ENCODE assay signal across 14 cellular contexts in the genomic region with DNA sequence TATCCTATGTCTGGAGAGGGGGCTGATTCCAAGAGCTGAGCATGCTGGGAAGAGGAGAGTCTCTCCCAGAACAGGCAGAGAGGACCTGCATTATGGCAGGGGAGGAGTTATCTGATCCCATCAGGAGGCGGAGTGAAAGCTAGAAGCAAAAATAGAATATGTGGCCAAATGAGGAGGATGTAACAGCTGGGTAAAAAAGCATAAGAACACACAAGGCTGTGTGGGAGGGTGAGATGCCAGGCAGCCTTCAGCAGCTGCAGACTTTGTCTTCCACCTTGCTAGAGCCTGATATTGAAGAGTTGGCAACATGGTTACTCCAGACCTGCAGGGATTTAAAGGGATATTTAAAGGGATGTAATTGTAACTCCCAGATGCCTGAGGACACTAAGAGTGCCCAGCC.
DNase-seq lines count a peak whose midpoint lies in the region; ATAC-seq and TF ChIP-seq lines count a peak whose summit lies in the region.
"Had no signal": no experiment of that assay in that cellular context is flagged by ENCODE, and none has a peak within 500 bp of the region (broad histone marks: within the 10 kb centered on the region; RNA-seq: fewer than 3 reads in every experiment).

No MANE protein-coding gene starts in this region.

- H2AFZ ChIP-seq in Karpas-422 (ENCODE audit: low read length) = no peak overlapping the region

- H3K9me2 ChIP-seq in Karpas-422 (replicated peaks; ENCODE audit: insufficient read depth, low read length) = no peaks in the 10 kb centered on the region

- peak overlapping the region; percentile 66 for H3K9ac ChIP-seq in Karpas-422 (ENCODE audit: low read length)
- H3K9ac ChIP-seq: BLaER1 treated with 17β-estradiol and CSF1 and Interleukin-3, amounts not matched to agents 10 nM and 100 nM had no signal

- H3K79me2 ChIP-seq in Karpas-422 (ENCODE audit: low read length) = no peaks in the 10 kb centered on the region

- TF ChIP-seq CTCF in nephron progenitor cell (IDR thresholded peaks at IDR 0.05) (no peak), progenitor cell of endocrine pancreas (IDR thresholded peaks at IDR 0.05; ENCODE audit: unreplicated experiment) (no peak)

- H3K4me3 Mint-ChIP-seq in nephron progenitor cell (no peak overlapping the region), progenitor cell of endocrine pancreas (ENCODE audit: low read depth) (no peak overlapping the region)
- H3K4me3 Mint-ChIP-seq in activated T-cell treated with anti-CD3 and anti-CD28 coated beads, Interleukin-2, amount 50 U/mL, for 24 hours = no peak overlapping the region
- H3K4me3 Mint-ChIP-seq: B cell; CD8-positive, alpha-beta T cell; H9 had no signal

- H3K9me3 Mint-ChIP-seq in nephron progenitor cell (no peaks in the 10 kb centered on the region), progenitor cell of endocrine pancreas (ENCODE audit: low read depth) (no peaks in the 10 kb centered on the region)
- no peaks in the 10 kb centered on the region for H3K9me3 Mint-ChIP-seq in activated T-cell treated with anti-CD3 and anti-CD28 coated beads, Interleukin-2, amount 50 U/mL, for 24 hours
- H3K9me3 Mint-ChIP-seq: CD8-positive, alpha-beta T cell; H9 had no signal

- H4K20me1 ChIP-seq in Karpas-422 (ENCODE audit: insufficient read depth, low read depth, low read length) = no peaks in the 10 kb centered on the region
- H4K20me1 ChIP-seq: BLaER1 treated with 17β-estradiol and CSF1 and Interleukin-3, amounts not matched to agents 10 nM and 100 nM had no signal

- no peaks in the 10 kb centered on the region for H3K36me3 Mint-ChIP-seq in nephron progenitor cell (ENCODE audit: low read depth)
- no peaks in the 10 kb centered on the region for H3K36me3 Mint-ChIP-seq in progenitor cell of endocrine pancreas (ENCODE audit: insufficient read depth)
- no peaks in the 10 kb centered on the region for H3K36me3 Mint-ChIP-seq in activated T-cell treated with anti-CD3 and anti-CD28 coated beads, Interleukin-2, amount 50 U/mL, for 24 hours (ENCODE audit: low read depth)
- H3K36me3 Mint-ChIP-seq: CD8-positive, alpha-beta T cell had no signal

- H3K4me3 ChIP-seq in Karpas-422 (ENCODE audit: low read length) = no peak overlapping the region
- H3K4me3 ChIP-seq in SJCRH30 = no peak overlapping the region
- H3K4me3 ChIP-seq: BLaER1 treated with 17β-estradiol and CSF1 and Interleukin-3, amounts not matched to agents 10 nM and 100 nM had no signal

- H3K36me3 ChIP-seq in Karpas-422 (ENCODE audit: insufficient read depth, low read length) (no peaks in the 10 kb centered on the region), SJCRH30 (no peaks in the 10 kb centered on the region)
- H3K36me3 ChIP-seq: BLaER1 treated with 17β-estradiol and CSF1 and Interleukin-3, amounts not matched to agents 10 nM and 100 nM had no signal

- H3K9me3 ChIP-seq in Karpas-422 (ENCODE audit: low read length) (no peaks in the 10 kb centered on the region), SJCRH30 (replicated peaks) (no peaks in the 10 kb centered on the region)
- H3K9me3 ChIP-seq: BLaER1 treated with 17β-estradiol and CSF1 and Interleukin-3, amounts not matched to agents 10 nM and 100 nM had no signal

- H3K4me1 ChIP-seq in Karpas-422 (ENCODE audit: low read length) (peaks cover 54% of the 10 kb centered on the region), SJCRH30 (peaks cover 20% of the 10 kb centered on the region)

- ATAC-seq in HG02763 (IDR thresholded peaks at IDR 0.05; ENCODE audit: unreplicated experiment) = no peak
- ATAC-seq: CD8-positive, alpha-beta T cell had no signal

- H3K27ac Mint-ChIP-seq in nephron progenitor cell = peak overlapping the region; percentile 48
- H3K27ac Mint-ChIP-seq in progenitor cell of endocrine pancreas = peak overlapping the region; percentile 19
- H3K27ac Mint-ChIP-seq in activated T-cell treated with anti-CD3 and anti-CD28 coated beads, Interleukin-2, amount 50 U/mL, for 24 hours = no peak overlapping the region
- H3K27ac Mint-ChIP-seq: B cell; CD8-positive, alpha-beta T cell; H9 had no signal

- DNase-seq in Karpas-422 (peak; percentile 54), SJCRH30 (peak; percentile 57 to 84), nephron progenitor cell (no peak), progenitor cell of endocrine pancreas (ENCODE audit: low spot score, unreplicated experiment) (no peak), RPMI8226 (no peak)
- DNase-seq in activated T-cell treated with anti-CD3 and anti-CD28 coated beads, Interleukin-2, amount 50 U/mL, for 24 hours = no peak
- DNase-seq: Calu3; CD8-positive, alpha-beta T cell; DMS79 treated with DMSO at 0.1 percent for 48 hours; GF-D8; H9 had no signal

- H3K4me2 ChIP-seq in Karpas-422 (ENCODE audit: low read depth, low read length, poor library complexity, severe bottlenecking) = peak overlapping the region; percentile 39
- H3K4me2 ChIP-seq: BLaER1 treated with 17β-estradiol and CSF1 and Interleukin-3, amounts not matched to agents 10 nM and 100 nM had no signal

- H3K27me3 ChIP-seq in Karpas-422 (ENCODE audit: low read length) = no peaks in the 10 kb centered on the region
- no peaks in the 10 kb centered on the region for H3K27me3 ChIP-seq in SJCRH30
- H3K27me3 ChIP-seq: BLaER1 treated with 17β-estradiol and CSF1 and Interleukin-3, amounts not matched to agents 10 nM and 100 nM had no signal

- no peaks in the 10 kb centered on the region for H3K4me1 Mint-ChIP-seq in nephron progenitor cell
- H3K4me1 Mint-ChIP-seq in progenitor cell of endocrine pancreas (ENCODE audit: low read depth) = peaks cover under 1% of the 10 kb centered on the region
- no peaks in the 10 kb centered on the region for H3K4me1 Mint-ChIP-seq in activated T-cell treated with anti-CD3 and anti-CD28 coated beads, Interleukin-2, amount 50 U/mL, for 24 hours (ENCODE audit: low read depth)
- H3K4me1 Mint-ChIP-seq: B cell had no signal

- peak overlapping the region; percentile 97 for H3K27ac ChIP-seq in Karpas-422 (ENCODE audit: low read length)
- no peak overlapping the region for H3K27ac ChIP-seq in SJCRH30
- H3K27ac ChIP-seq: BLaER1 treated with 17β-estradiol and CSF1 and Interleukin-3, amounts not matched to agents 10 nM and 100 nM had no signal

- peaks cover 7% of the 10 kb centered on the region for H3K27me3 Mint-ChIP-seq in nephron progenitor cell (ENCODE audit: low read depth, poor library complexity)
- H3K27me3 Mint-ChIP-seq in progenitor cell of endocrine pancreas = no peaks in the 10 kb centered on the region
- H3K27me3 Mint-ChIP-seq in activated T-cell treated with anti-CD3 and anti-CD28 coated beads, Interleukin-2, amount 50 U/mL, for 24 hours = no peaks in the 10 kb centered on the region
- H3K27me3 Mint-ChIP-seq: B cell had no signal

Comparison
In these comparisons a context has a peak if more than half of its experiments do, and no peak if none do; other contexts are left out.
1. DNase-seq: peak in Karpas-422 (single experiment) and SJCRH30 (2 of 2); none in nephron progenitor cell (single experiment), progenitor cell of endocrine pancreas (single experiment), RPMI8226 (single experiment) and activated T-cell treated with anti-CD3 and anti-CD28 coated beads, Interleukin-2, amount 50 U/mL, for 24 hours (single experiment).